In genomic region chr11:35012467-35013191, GRCh38 we compare ENCODE assay signal across 11 cellular contexts.
DNase-seq lines count a peak whose midpoint lies in the region; ATAC-seq and TF ChIP-seq lines count a peak whose summit lies in the region.
"Had no signal": no experiment of that assay in that cellular context is flagged by ENCODE, and none has a peak within 500 bp of the region (broad histone marks: within the 10 kb centered on the region; RNA-seq: fewer than 3 reads in every experiment).

No MANE protein-coding gene starts in this region.

- H3K4me3 ChIP-seq in body of pancreas, result no peak overlapping the region
- H3K4me3 ChIP-seq: heart left ventricle, right atrium auricular region had no signal

- ATAC-seq in GM18502 (IDR thresholded peaks at IDR 0.05; ENCODE audit: poor library complexity, unreplicated experiment) (peak; percentile 75), GM21526 (IDR thresholded peaks at IDR 0.05; ENCODE audit: low FRiP score, unreplicated experiment) (peak; percentile 59), HG03442 (IDR thresholded peaks at IDR 0.05; ENCODE audit: unreplicated experiment) (peak; percentile 66), body of pancreas (no peak), sciatic nerve (no peak)
- ATAC-seq: heart left ventricle had no signal

- no peaks in the 10 kb centered on the region for H3K27me3 ChIP-seq in body of pancreas
- H3K27me3 ChIP-seq: heart left ventricle, right atrium auricular region had no signal

- no peaks in the 10 kb centered on the region for H3K36me3 ChIP-seq in body of pancreas (replicated peaks in 1 of 2; ENCODE audit: insufficient read depth in 1 of 2, low read depth in 2 of 2)
- H3K36me3 ChIP-seq: heart left ventricle, right atrium auricular region had no signal

- DNase-seq in body of pancreas (no peak), sciatic nerve (ENCODE audit: low spot score) (no peak), NK-92 (lab: John Stamatoyannopoulos, UW; ENCODE audit: unreplicated experiment) (no peak), A172 (ENCODE audit: low spot score) (no peak), substantia nigra (lab: John Stamatoyannopoulos, UW) (no peak)
- DNase-seq: heart left ventricle, NCI-H345 had no signal

- WGBS in body of pancreas, 2 donors, result 86 to 90% methylated on average over 8 of the region's 8 CpGs

- no peak for TF ChIP-seq POLR2A in body of pancreas (IDR thresholded peaks at IDR 0.05)

- intact Hi-C loops in body of pancreas (cut with DNase I), result no loop called here
- intact Hi-C loops in sciatic nerve (cut with DNase I), result no loop called here

- H3K4me1 ChIP-seq in body of pancreas, result peaks cover 76% of the 10 kb centered on the region
- H3K4me1 ChIP-seq: right atrium auricular region had no signal

- no peak for TF ChIP-seq CTCF in body of pancreas (IDR thresholded peaks at IDR 0.05)

- H3K27ac ChIP-seq in body of pancreas (peak overlapping the region in 3 of 4 donors; percentile 7 to 88 (median 58)), substantia nigra (ENCODE audit: low read depth, low read length, poor library complexity, severe bottlenecking) (no peak overlapping the region)
- H3K27ac ChIP-seq: right atrium auricular region had no signal

- H3K9me3 ChIP-seq in body of pancreas, result no peaks in the 10 kb centered on the region
- H3K9me3 ChIP-seq: heart left ventricle, right atrium auricular region had no signal

Comparison
In these comparisons a context has a peak if more than half of its experiments do, and no peak if none do; other contexts are left out.
1. ATAC-seq: peak in GM18502 (single experiment), GM21526 (single experiment) and HG03442 (single experiment); none in body of pancreas (single experiment) and sciatic nerve (single experiment).